Comparison of ENCODE assay signal across 11 cellular contexts in genomic region chr15:81111510-81112375, GRCh38. TPM values are rescaled to one million over a fixed set of nuclear protein-coding genes. Genes with fewer than 3 reads are reported as not detected.
DNase-seq lines count a peak whose midpoint lies in the region; ATAC-seq, FAIRE-seq and TF ChIP-seq lines count a peak whose summit lies in the region.
"Had no signal": no experiment of that assay in that cellular context is flagged by ENCODE, and none has a peak within 500 bp of the region (broad histone marks: within the 10 kb centered on the region; RNA-seq: fewer than 3 reads in every experiment).

No MANE protein-coding gene starts in this region.

- H3K4me3 ChIP-seq in keratinocyte (ENCODE audit: control insufficient read depth in 2 of 3, extremely low read depth in 1 of 3, insufficient read depth in 2 of 3, low read depth in 1 of 3, low read length in 3 of 3) = peak overlapping the region in 1 of 3 experiments; percentile 5
- no peak overlapping the region for H3K4me3 ChIP-seq in Karpas-422 (ENCODE audit: low read length)

- FAIRE-seq in keratinocyte (lab: Jason Lieb, UNC) = no peak

- H4K20me1 ChIP-seq in keratinocyte (ENCODE audit: control insufficient read depth, extremely low read depth, insufficient read depth, low read length) = no peaks in the 10 kb centered on the region
- H4K20me1 ChIP-seq in Karpas-422 (ENCODE audit: insufficient read depth, low read depth, low read length) = no peaks in the 10 kb centered on the region

- dilution Hi-C loops in keratinocyte (cut with MboI; ENCODE audit: extremely low pct_ligation_motif_present, low sequenced_read_pairs) = no loop called here

- H3K9ac ChIP-seq in keratinocyte (ENCODE audit: control insufficient read depth, extremely low read depth, insufficient read depth, low read length) (peak overlapping the region; percentile 33), Karpas-422 (ENCODE audit: low read length) (no peak overlapping the region)

- H3K9me3 ChIP-seq in keratinocyte (ENCODE audit: control insufficient read depth, low read depth, low read length) (no peaks in the 10 kb centered on the region), Karpas-422 (ENCODE audit: low read length) (no peaks in the 10 kb centered on the region)

- H2AFZ ChIP-seq in keratinocyte (ENCODE audit: control insufficient read depth, low read length) (peak overlapping the region; percentile 31), Karpas-422 (ENCODE audit: low read length) (no peak overlapping the region)

- H3K9me1 ChIP-seq in keratinocyte (ENCODE audit: control insufficient read depth, extremely low read depth, insufficient read depth, low read length) = peaks cover 5% of the 10 kb centered on the region

- no peak for TF ChIP-seq CTCF in keratinocyte (optimal IDR thresholded peaks at IDR 0.05 in 1 of 3, IDR thresholded peaks at IDR 0.05 in 1 of 3, conservative IDR thresholded peaks at IDR 0.05 in 1 of 3; ENCODE audit: extremely low read depth in 1 of 3, insufficient read depth in 2 of 3, low read length in 3 of 3)

- H3K79me2 ChIP-seq in keratinocyte (ENCODE audit: control insufficient read depth, insufficient read depth, low read length) (no peaks in the 10 kb centered on the region), Karpas-422 (ENCODE audit: low read length) (no peaks in the 10 kb centered on the region)

- H3K27ac ChIP-seq in keratinocyte (ENCODE audit: control insufficient read depth, insufficient read depth, low read length) (peak overlapping the region; percentile 77), Karpas-422 (ENCODE audit: low read length) (no peak overlapping the region)

- no peak for DNase-seq in keratinocyte (ENCODE audit: low read depth, low spot score)
- no peak for DNase-seq in NCI-H82 treated with DMSO at 0.1 percent for 48 hours (lab: John Stamatoyannopoulos, UW; ENCODE audit: unreplicated experiment)
- no peak for DNase-seq in NCI-H524 (lab: John Stamatoyannopoulos, UW)
- no peak for DNase-seq in Karpas-422
- DNase-seq in EL = no peak
- DNase-seq: activated naive CD4-positive, alpha-beta T cell treated with anti-CD3 and anti-CD28 coated beads, Interleukin-2, amount 10 ng/mL, durations not matched to agents 7 days and 5 days; kidney glomerular epithelial cell; NCI-H446 had no signal

- H3K9me2 ChIP-seq in Karpas-422 (replicated peaks; ENCODE audit: insufficient read depth, low read length) = no peaks in the 10 kb centered on the region

- peak overlapping the region; percentile 83 for H3K4me2 ChIP-seq in keratinocyte (ENCODE audit: control insufficient read depth, extremely low read depth, insufficient read depth, low read depth, low read length)
- no peak overlapping the region for H3K4me2 ChIP-seq in Karpas-422 (ENCODE audit: low read depth, low read length, poor library complexity, severe bottlenecking)

- peak; percentile 83 for ATAC-seq in GM18873 (IDR thresholded peaks at IDR 0.05; ENCODE audit: low FRiP score, unreplicated experiment)
- ATAC-seq in GM21723 (IDR thresholded peaks at IDR 0.05; ENCODE audit: unreplicated experiment) = peak; percentile 92
- ATAC-seq in HG03378 (IDR thresholded peaks at IDR 0.05; ENCODE audit: unreplicated experiment) = peak; percentile 76

- peaks cover 29% of the 10 kb centered on the region for H3K4me1 ChIP-seq in keratinocyte (ENCODE audit: control insufficient read depth, extremely low read depth, insufficient read depth, low read length)
- no peaks in the 10 kb centered on the region for H3K4me1 ChIP-seq in Karpas-422 (ENCODE audit: low read length)

- H3K27me3 ChIP-seq in keratinocyte (ENCODE audit: control insufficient read depth, extremely low read depth, insufficient read depth, low read length) (no peaks in the 10 kb centered on the region), Karpas-422 (ENCODE audit: low read length) (no peaks in the 10 kb centered on the region)

- H3K36me3 ChIP-seq in keratinocyte (ENCODE audit: control insufficient read depth in 2 of 2, extremely low read depth in 1 of 2, insufficient read depth in 2 of 2, low read length in 2 of 2) (no peaks in the 10 kb centered on the region), Karpas-422 (ENCODE audit: insufficient read depth, low read length) (no peaks in the 10 kb centered on the region)

RNA-seq across cellular contexts. Expression of gene CFAP161, which starts 22.3 kb away (rescaled TPM):
- not detected in 3 replicates for polyA plus RNA-seq in keratinocyte
- not detected for polyA plus RNA-seq in keratinocyte (2011; ENCODE audit: low read depth)
- polyA plus RNA-seq in keratinocyte (2011; cell fraction: cytosol; rRNA removed) = not detected in 2 replicates
- not detected in 2 replicates for polyA plus RNA-seq in keratinocyte (2011; cell fraction: nucleus; rRNA removed)
- polyA plus RNA-seq in keratinocyte (2012; ENCODE audit: low replicate concordance) = not detected in 2 replicates
- not detected in 3 replicates for polyA minus RNA-seq in keratinocyte
- polyA minus RNA-seq in keratinocyte (2011; cell fraction: cytosol; rRNA and poly(A)+ RNA removed) = not detected
- polyA minus RNA-seq in keratinocyte (2011; cell fraction: nucleus; rRNA and poly(A)+ RNA removed) = not detected in 2 replicates
- 0.11 TPM in 1 of 2 replicates, not detected in the other for total RNA-seq in Karpas-422 (2014; rRNA removed; shearing (Covaris generic); ENCODE audit: low replicate concordance)
